Comparison of ENCODE assay signal across 13 cellular contexts in the genomic region with DNA sequence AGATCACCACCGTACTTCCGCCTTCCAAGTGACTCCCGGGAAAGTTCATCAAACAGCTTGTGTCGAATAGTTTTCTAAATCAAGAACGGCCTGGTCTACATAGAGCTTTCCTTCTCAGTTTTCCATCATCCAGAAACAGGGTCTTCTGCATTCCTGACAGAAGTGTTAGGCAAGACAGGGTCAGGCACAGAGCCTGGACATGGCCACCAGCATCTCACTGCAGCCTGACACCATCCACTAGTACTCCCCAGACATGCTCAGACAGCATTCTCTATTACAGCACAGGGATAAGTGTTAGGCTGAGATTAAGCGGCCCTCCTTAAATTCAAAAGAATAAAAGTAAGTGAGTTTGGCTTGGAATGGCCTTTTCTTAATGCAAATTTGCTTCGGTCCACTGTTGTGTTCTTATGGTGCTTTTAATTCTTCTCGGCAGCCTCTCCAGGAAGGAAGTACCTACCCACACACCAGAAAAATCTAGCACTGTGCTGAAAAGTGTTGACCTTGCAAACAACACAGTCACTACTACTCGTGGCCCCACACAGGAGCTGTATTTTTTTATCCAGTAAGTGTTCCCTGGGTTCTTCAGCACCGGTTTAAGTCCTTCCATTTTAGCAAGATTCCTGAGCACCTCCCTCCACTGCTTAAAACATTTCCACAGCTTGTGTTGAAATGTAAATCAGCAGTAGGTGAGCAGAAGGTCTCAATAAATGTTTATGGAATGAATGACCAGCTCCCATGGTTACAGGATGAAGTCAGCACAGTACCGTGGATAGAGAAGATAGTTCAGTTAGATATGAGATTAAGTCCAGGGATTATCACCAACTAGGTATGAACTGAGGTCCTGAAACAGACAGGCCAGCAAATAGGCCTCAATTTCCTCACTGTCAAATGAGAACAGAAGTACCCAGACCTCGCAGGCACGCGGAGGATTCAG. TPM values are rescaled to one million over a fixed set of nuclear protein-coding genes. Genes with fewer than 3 reads are reported as not detected.
DNase-seq lines count a peak whose midpoint lies in the region; ATAC-seq, FAIRE-seq and TF ChIP-seq lines count a peak whose summit lies in the region.
"Had no signal": no experiment of that assay in that cellular context is flagged by ENCODE, and none has a peak within 500 bp of the region (broad histone marks: within the 10 kb centered on the region; RNA-seq: fewer than 3 reads in every experiment).

No MANE protein-coding gene starts in this region.

- H3K4me3 ChIP-seq in A673 (ENCODE audit: low read depth, low read length, poor library complexity, severe bottlenecking) (no peak overlapping the region), astrocyte of the spinal cord (ENCODE audit: low read depth, low read length) (no peak overlapping the region), lung (no peak overlapping the region)

- BruUV-seq in A673 (replicated peaks; lab: Mats Ljungman, UMichigan) = no TSS peak

- WGBS in lung, 2 donors = 58 to 66% methylated on average over 14 of the region's 14 CpGs

- in situ Hi-C loops in astrocyte of the spinal cord (cut with HindIII; ENCODE audit: low sequenced_read_pairs) = no loop called here

- H3K27me3 ChIP-seq in A673 (replicated peaks; ENCODE audit: insufficient read depth, low read depth, low read length, poor library complexity) (no peaks in the 10 kb centered on the region), lung (ENCODE audit: control insufficient read depth, insufficient read depth) (no peaks in the 10 kb centered on the region)

- no peaks in the 10 kb centered on the region for H3K9me3 ChIP-seq in A673 (ENCODE audit: low read depth, low read length, poor library complexity, severe bottlenecking)
- no peaks in the 10 kb centered on the region for H3K9me3 ChIP-seq in lung (ENCODE audit: control insufficient read depth in 2 of 2, insufficient read depth in 1 of 2, low read length in 1 of 2)

- H3K4me1 ChIP-seq in A673 (ENCODE audit: insufficient read depth, low read length, poor library complexity, severe bottlenecking) = no peaks in the 10 kb centered on the region
- peaks cover 0 to 7% of the 10 kb centered on the region in 2 donors for H3K4me1 ChIP-seq in lung (ENCODE audit: control insufficient read depth in 2 of 2, insufficient read depth in 2 of 2, low read length in 2 of 2)

- H3K27ac ChIP-seq in A673 (ENCODE audit: low read depth, low read length, poor library complexity, severe bottlenecking) (no peak overlapping the region), lung (ENCODE audit: low read depth in 1 of 2, low read length in 1 of 2) (peak overlapping the region in 1 of 2 donors; percentile 83)

- POLR2A ChIA-PET in A673 (lab: Charles Lee; ENCODE audit: low non-redundant PET) = interaction anchor here (0.6 kb wide), 1 partner anchor 41 kb away, joined by 3 read pairs; no protein-coding TSS in a partner anchor

- peak; percentile 79 for ATAC-seq in lung (ENCODE audit: insufficient read depth, low FRiP score)
- ATAC-seq: PC-3 had no signal

- DNase-seq in A673 (ENCODE audit: low spot score) (peak; percentile 24), GM12891 (ENCODE audit: insufficient read length, low spot score) (no peak), astrocyte of the spinal cord (ENCODE audit: low read depth, low spot score) (peak; percentile 28), lung (ENCODE audit: low spot score) (peak; percentile 36), NCI-H1930 (lab: John Stamatoyannopoulos, UW) (no peak), HuH-7 (ENCODE audit: low spot score) (no peak), 8988T (no peak)
- no peak for DNase-seq in stimulated activated CD4-positive, alpha-beta T cell treated with anti-CD3 and anti-CD28 coated beads, Interleukin-1b, Interleukin-23, amount 100 ng/mL, for 48 hours
- DNase-seq: activated gamma-delta T cell treated with Interleukin-2 at 50 U/mL for 16 hours, erythroblast, NCI-H2081, PC-3 had no signal

- intact Hi-C loops in A673 (cut with micrococcal nuclease; ENCODE audit: unreplicated experiment) = no loop called here

- H3K36me3 ChIP-seq in A673 (ENCODE audit: insufficient read depth, low read length, poor library complexity, severe bottlenecking) (no peaks in the 10 kb centered on the region), lung (ENCODE audit: control insufficient read depth in 2 of 2, insufficient read depth in 2 of 2, low read length in 2 of 2) (peaks cover 6 to 18% of the 10 kb centered on the region in 2 donors)

- peak; percentile 66 for FAIRE-seq in GM12891 (lab: Jason Lieb, UNC)
- FAIRE-seq: islet of Langerhans had no signal

- no peak for TF ChIP-seq CTCF in A673 (conservative IDR thresholded peaks at IDR 0.05; ENCODE audit: low read depth, low read length)
- TF ChIP-seq CTCF in astrocyte of the spinal cord (IDR thresholded peaks at IDR 0.05; ENCODE audit: low read depth, low read length) = no peak
- TF ChIP-seq CTCF in lung (IDR thresholded peaks at IDR 0.05; ENCODE audit: control extremely low read depth, extremely low read depth) = no peak

- TF ChIP-seq POLR2A in GM12891 (IDR thresholded peaks at IDR 0.05; ENCODE audit: low read depth, low read length) = no peak

- CTCF ChIA-PET in A673 (lab: Charles Lee) = no interaction called here

TF ChIP-seq in GM12891, 5 proteins besides CTCF, POLR2A, EP300 and RAD21:
- TF ChIP-seq PAX5 (IDR thresholded peaks at IDR 0.05; ENCODE audit: insufficient read depth, low read length, severe bottlenecking) (no peak), POLR2AphosphoS5 (IDR thresholded peaks at IDR 0.05; ENCODE audit: low read depth, low read length) (no peak), POU2F2 (IDR thresholded peaks at IDR 0.05; ENCODE audit: low read depth, low read length) (no peak), SPI1 (IDR thresholded peaks at IDR 0.05; ENCODE audit: low read depth, low read length) (no peak), TAF1 (IDR thresholded peaks at IDR 0.05; ENCODE audit: low read depth, low read length) (no peak)

RNA-seq across cellular contexts. Expression of gene SETD3, which starts 44.1 kb away (rescaled TPM):
- total RNA-seq in A673 (2021) = 46.4 and 48.4 TPM in 2 replicates
- polyA plus RNA-seq in GM12891 (2012; ENCODE audit: low read depth, missing spikeins) = 19.0 TPM
- total RNA-seq in lung = 10 to 100 TPM; 59.3 to 60.9 TPM
- 10 to 100 TPM; 36.4 to 40.2 TPM for polyA plus RNA-seq in lung

RNA-seq across cellular contexts. Expression of gene CCNK, which starts 44.7 kb away (rescaled TPM):
- total RNA-seq in A673 (2021) (88.0 and 88.2 TPM in 2 replicates), lung (10 to 100 TPM; 45.9 to 91.9 TPM)
- 54.3 TPM for polyA plus RNA-seq in GM12891 (2012; ENCODE audit: low read depth, missing spikeins)
- 10 to 100 TPM; 17.0 to 21.0 TPM for polyA plus RNA-seq in lung

Comparison
In these comparisons a context has a peak if more than half of its experiments do, and no peak if none do; other contexts are left out.
1. DNase-seq: peak in A673 (single experiment), astrocyte of the spinal cord (single experiment) and lung (single experiment); none in GM12891 (single experiment), NCI-H1930 (0 of 2), HuH-7 (single experiment), 8988T (single experiment) and stimulated activated CD4-positive, alpha-beta T cell treated with anti-CD3 and anti-CD28 coated beads, Interleukin-1b, Interleukin-23, amount 100 ng/mL, for 48 hours (single experiment).